19 cellular contexts compared by ENCODE assay signal in genomic region chr5:52767766-52768480, GRCh38. TPM values are rescaled to one million over a fixed set of nuclear protein-coding genes. Genes with fewer than 3 reads are reported as not detected.
DNase-seq lines count a peak whose midpoint lies in the region; ATAC-seq, FAIRE-seq and TF ChIP-seq lines count a peak whose summit lies in the region.
"Had no signal": no experiment of that assay in that cellular context is flagged by ENCODE, and none has a peak within 500 bp of the region (broad histone marks: within the 10 kb centered on the region; RNA-seq: fewer than 3 reads in every experiment).

No MANE protein-coding gene starts in this region.

- H3K27me3 ChIP-seq in Peyer's patch (no peaks in the 10 kb centered on the region), breast epithelium (no peaks in the 10 kb centered on the region)
- H3K27me3 ChIP-seq: SJCRH30 had no signal

- ATAC-seq in HG02610 (IDR thresholded peaks at IDR 0.05; ENCODE audit: unreplicated experiment) (peak; percentile 43), HG03460 (IDR thresholded peaks at IDR 0.05; ENCODE audit: unreplicated experiment) (peak; percentile 41)
- ATAC-seq: activated T-cell treated with anti-CD3 and anti-CD28 coated beads, Interleukin-2, amount 50 U/mL, for 4 hours had no signal

- TF ChIP-seq CTCF in Peyer's patch (IDR thresholded peaks at IDR 0.05) (no peak), breast epithelium (IDR thresholded peaks at IDR 0.05) (no peak)

- intact Hi-C loops in breast epithelium (cut with DNase I; ENCODE audit: low total_unique reads): no loop called here

- peak; percentile 76 for FAIRE-seq in GM19239 (lab: Jason Lieb, UNC)

- no peak for TF ChIP-seq POLR2A in Peyer's patch (IDR thresholded peaks at IDR 0.05)
- no peak for TF ChIP-seq POLR2A in breast epithelium (IDR thresholded peaks at IDR 0.05)

- H3K4me1 ChIP-seq in Peyer's patch (no peaks in the 10 kb centered on the region), breast epithelium (no peaks in the 10 kb centered on the region)
- H3K4me1 ChIP-seq: SJCRH30 had no signal

- H3K4me3 ChIP-seq in Peyer's patch (no peak overlapping the region), breast epithelium (no peak overlapping the region)
- H3K4me3 ChIP-seq: SJCRH30 had no signal

- H3K27ac ChIP-seq in Peyer's patch (no peak overlapping the region), breast epithelium (no peak overlapping the region)
- H3K27ac ChIP-seq: C4-2B, KMS-11, SJCRH30 had no signal

- H3K9me3 ChIP-seq in Peyer's patch (no peaks in the 10 kb centered on the region), breast epithelium (no peaks in the 10 kb centered on the region)
- H3K9me3 ChIP-seq: SJCRH30 had no signal

- no peaks in the 10 kb centered on the region for H3K36me3 ChIP-seq in Peyer's patch
- H3K36me3 ChIP-seq in breast epithelium: no peaks in the 10 kb centered on the region
- H3K36me3 ChIP-seq: SJCRH30 had no signal

- DNase-seq in CD1c-positive myeloid dendritic cell (ENCODE audit: extremely low spot score): peak; percentile 82
- DNase-seq in GM19239 (ENCODE audit: insufficient read length, low spot score): no peak
- DNase-seq in Peyer's patch: no peak
- no peak for DNase-seq in Kasumi-1 (lab: John Stamatoyannopoulos, UW)
- DNase-seq in breast epithelium (ENCODE audit: low spot score in 2 of 2): no peak
- DNase-seq in H4 (ENCODE audit: low spot score): no peak
- DNase-seq: activated CD4-positive, alpha-beta T cell treated with anti-CD3 and anti-CD28 coated beads for 48 hours; activated T-cell treated with anti-CD3 and anti-CD28 coated beads, Interleukin-2, amount 50 U/mL, for 4 hours; cerebellar nuclear complex; DMS79 treated with DMSO at 0.1 percent for 48 hours; mammary epithelial cell; NCI-H1436 treated with DMSO at 0.1 percent for 48 hours; NCI-H345; SJCRH30 had no signal

RNA-seq across cellular contexts. Expression of gene ITGA1, which starts 19.8 kb away (rescaled TPM):
- total RNA-seq in Peyer's patch (10 to 100 TPM; 21.2 to 49.5 (median 43.1) TPM), breast epithelium (10 to 100 TPM; 26.2 to 49.2 (median 36.6) TPM)
- 16.0 and 23.8 TPM in 2 replicates for total RNA-seq in H4 (2014; rRNA removed; shearing (Covaris generic))
- total RNA-seq: OCI-LY7 had no signal

RNA-seq across cellular contexts. Expression of gene PELO, which starts 19.8 kb away (rescaled TPM):
- total RNA-seq in Peyer's patch: 10 to 100 TPM; 10.2 to 22.3 (median 12.9) TPM
- 10 to 100 TPM; 11.7 to 16.7 (median 12.1) TPM for total RNA-seq in breast epithelium
- total RNA-seq in H4 (2014; rRNA removed; shearing (Covaris generic)): 24.4 and 25.7 TPM in 2 replicates
